ENCODE assay signal across 21 cellular contexts in the genomic region with DNA sequence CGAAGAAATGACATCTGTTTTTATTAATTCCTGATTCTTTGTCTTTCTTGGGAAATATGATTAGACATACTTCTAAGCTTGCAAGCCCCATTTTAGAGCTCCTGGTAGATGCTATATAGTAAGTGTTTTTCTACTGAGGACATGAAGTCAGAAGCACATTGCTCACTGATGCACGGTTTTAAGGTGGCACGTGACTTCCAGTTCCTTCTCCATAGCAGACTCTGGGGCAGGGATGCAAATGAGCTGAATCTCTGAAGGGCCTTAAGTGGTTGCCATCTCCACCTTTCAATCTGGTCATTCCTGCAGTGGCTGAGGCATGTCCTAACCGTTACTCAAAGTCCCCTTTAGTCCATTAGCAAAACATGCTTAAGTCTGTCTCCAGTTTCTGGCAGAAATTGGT.
DNase-seq lines count a peak whose midpoint lies in the region; ATAC-seq and TF ChIP-seq lines count a peak whose summit lies in the region.
"Had no signal": no experiment of that assay in that cellular context is flagged by ENCODE, and none has a peak within 500 bp of the region (broad histone marks: within the 10 kb centered on the region; RNA-seq: fewer than 3 reads in every experiment).

No MANE protein-coding gene starts in this region.

- DNase-seq in NAMALWA (ENCODE audit: low spot score) (peak; percentile 8), NCI-H2171 treated with DMSO at 0.1 percent for 48 hours (lab: John Stamatoyannopoulos, UW) (no peak), osteocyte (ENCODE audit: extremely low spot score, unreplicated experiment) (no peak), SW480 (ENCODE audit: low spot score) (no peak)
- DNase-seq in stimulated activated CD4-positive, alpha-beta T cell treated with anti-CD3 and anti-CD28 coated beads, Interleukin-4, amount 100 ng/mL, for 4 hours, result no peak
- DNase-seq: ACHN; BE2C; C1 segment of cervical spinal cord; CD4-positive, CD25-positive, alpha-beta regulatory T cell; CD8-positive, alpha-beta memory T cell; COR-L47; DMS 273 treated with DMSO at 0.1 percent for 48 hours; DMS53; DND-41; EL; GOT3; H7; HFFc6 had no signal

- no peaks in the 10 kb centered on the region for H3K27me3 Mint-ChIP-seq in osteocyte (ENCODE audit: unreplicated experiment)
- H3K27me3 Mint-ChIP-seq: CD4-positive, CD25-positive, alpha-beta regulatory T cell; CD8-positive, alpha-beta memory T cell had no signal

- no peaks in the 10 kb centered on the region for H3K36me3 Mint-ChIP-seq in osteocyte (ENCODE audit: unreplicated experiment)
- H3K36me3 Mint-ChIP-seq: CD4-positive, CD25-positive, alpha-beta regulatory T cell; CD8-positive, alpha-beta memory T cell had no signal

- no peak overlapping the region for H3K27ac Mint-ChIP-seq in osteocyte (ENCODE audit: unreplicated experiment)
- H3K27ac Mint-ChIP-seq: CD4-positive, CD25-positive, alpha-beta regulatory T cell; CD8-positive, alpha-beta memory T cell; HFFc6 had no signal

- no peak for TF ChIP-seq CTCF in osteocyte (IDR thresholded peaks at IDR 0.05)

- no peak overlapping the region for H3K4me3 Mint-ChIP-seq in osteocyte (ENCODE audit: unreplicated experiment)
- H3K4me3 Mint-ChIP-seq: CD4-positive, CD25-positive, alpha-beta regulatory T cell; CD8-positive, alpha-beta memory T cell; HFFc6 had no signal

- ATAC-seq in GM18861 (IDR thresholded peaks at IDR 0.05; ENCODE audit: unreplicated experiment), result peak; percentile 55
- ATAC-seq in HG02678 (IDR thresholded peaks at IDR 0.05; ENCODE audit: unreplicated experiment), result peak; percentile 37
- ATAC-seq: HCT116 had no signal

- no peaks in the 10 kb centered on the region for H3K4me1 Mint-ChIP-seq in osteocyte (ENCODE audit: unreplicated experiment)
- H3K4me1 Mint-ChIP-seq: CD4-positive, CD25-positive, alpha-beta regulatory T cell; CD8-positive, alpha-beta memory T cell had no signal

- peaks cover 13% of the 10 kb centered on the region for H3K9me3 Mint-ChIP-seq in osteocyte (ENCODE audit: unreplicated experiment)
